Comparison of ENCODE assay signal across 1 cellular context in the genomic region with DNA sequence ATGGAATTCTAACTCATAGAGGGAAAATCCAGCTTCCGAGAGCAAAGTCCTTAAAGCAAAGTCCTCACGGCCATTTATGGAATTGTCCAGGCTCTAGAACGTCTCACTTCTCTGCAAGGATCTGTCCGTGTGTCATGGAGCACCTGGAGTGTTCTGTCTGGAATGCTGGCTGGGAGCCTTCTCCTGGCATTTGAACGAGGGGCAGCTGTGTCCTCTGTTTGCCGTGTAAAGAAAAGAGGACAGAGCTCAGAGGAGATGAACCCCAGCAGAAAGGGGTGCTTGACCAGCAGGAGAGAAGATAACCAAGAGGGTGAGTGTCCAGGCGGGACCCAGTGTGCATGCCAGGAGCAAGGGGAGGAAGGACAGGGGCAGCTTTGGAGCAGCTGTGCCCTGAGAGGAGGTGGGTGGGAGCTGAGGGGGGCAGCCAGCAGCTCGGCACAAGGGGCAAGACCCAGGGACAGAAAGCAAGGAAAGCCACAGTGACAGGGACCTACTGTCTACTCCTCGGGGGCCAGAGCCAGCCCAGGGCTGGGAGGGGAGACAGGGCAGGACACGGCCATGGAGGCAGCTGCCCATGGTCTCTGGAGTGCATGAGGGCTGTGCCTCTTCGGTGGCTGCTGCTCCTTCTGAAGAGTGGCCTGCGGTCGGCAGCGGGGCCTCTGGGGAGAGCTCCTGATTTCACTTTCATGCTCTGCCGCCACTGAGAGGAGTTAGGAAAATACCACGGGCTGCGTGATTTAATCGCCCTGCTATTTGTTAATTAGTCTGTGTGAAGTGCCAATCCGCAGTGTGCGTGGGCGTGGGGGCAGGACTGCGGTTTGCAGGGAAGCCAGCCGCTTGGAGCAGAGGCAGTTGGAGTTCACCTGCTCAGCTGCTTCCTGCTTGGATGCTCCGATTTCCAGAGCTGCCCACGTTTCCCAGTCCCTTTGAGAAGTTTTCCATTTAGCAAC.
TF ChIP-seq lines count a peak whose summit lies in the region.

No MANE protein-coding gene starts in this region.

TF ChIP-seq in HepG2, 621 proteins besides CTCF, POLR2A, EP300 and RAD21 (continued from another document and continues in another):
- TF ChIP-seq, protein P1, sequence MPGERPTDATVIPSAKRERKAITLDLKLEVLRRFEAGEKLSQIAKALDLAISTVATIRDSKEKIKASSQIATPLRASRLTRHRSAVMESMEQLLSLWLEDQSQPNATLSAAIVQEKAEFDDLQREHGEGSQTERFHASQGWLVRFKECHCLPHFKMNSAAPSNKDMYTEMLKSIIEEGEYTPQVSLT (CRISPR knock-in tag; IDR thresholded peaks at IDR 0.05; ENCODE audit: borderline replicate concordance, low read depth): no peak
- 0 out of 2 replicates have a peak, but pooled peaks have one; percentile 44 for TF ChIP-seq ZC3H13 (CRISPR knock-in tag; IDR thresholded peaks at IDR 0.05)
- no peak for TF ChIP-seq RCOR2 (CRISPR knock-in tag; IDR thresholded peaks at IDR 0.05)
- TF ChIP-seq, protein P2, sequence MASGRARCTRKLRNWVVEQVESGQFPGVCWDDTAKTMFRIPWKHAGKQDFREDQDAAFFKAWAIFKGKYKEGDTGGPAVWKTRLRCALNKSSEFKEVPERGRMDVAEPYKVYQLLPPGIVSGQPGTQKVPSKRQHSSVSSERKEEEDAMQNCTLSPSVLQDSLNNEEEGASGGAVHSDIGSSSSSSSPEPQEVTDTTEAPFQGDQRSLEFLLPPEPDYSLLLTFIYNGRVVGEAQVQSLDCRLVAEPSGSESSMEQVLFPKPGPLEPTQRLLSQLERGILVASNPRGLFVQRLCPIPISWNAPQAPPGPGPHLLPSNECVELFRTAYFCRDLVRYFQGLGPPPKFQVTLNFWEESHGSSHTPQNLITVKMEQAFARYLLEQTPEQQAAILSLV (CRISPR knock-in tag; IDR thresholded peaks at IDR 0.05; ENCODE audit: borderline replicate concordance): peak; percentile 36; the same call in 1 of the 2 replicates
- no peak for TF ChIP-seq SP5 (CRISPR knock-in tag; IDR thresholded peaks at IDR 0.05; ENCODE audit: borderline replicate concordance, low read depth)
- TF ChIP-seq HNRNPLL (IDR thresholded peaks at IDR 0.05; ENCODE audit: low read depth, low read length, poor library complexity, severe bottlenecking): peak; percentile 35
- TF ChIP-seq, protein P3, sequence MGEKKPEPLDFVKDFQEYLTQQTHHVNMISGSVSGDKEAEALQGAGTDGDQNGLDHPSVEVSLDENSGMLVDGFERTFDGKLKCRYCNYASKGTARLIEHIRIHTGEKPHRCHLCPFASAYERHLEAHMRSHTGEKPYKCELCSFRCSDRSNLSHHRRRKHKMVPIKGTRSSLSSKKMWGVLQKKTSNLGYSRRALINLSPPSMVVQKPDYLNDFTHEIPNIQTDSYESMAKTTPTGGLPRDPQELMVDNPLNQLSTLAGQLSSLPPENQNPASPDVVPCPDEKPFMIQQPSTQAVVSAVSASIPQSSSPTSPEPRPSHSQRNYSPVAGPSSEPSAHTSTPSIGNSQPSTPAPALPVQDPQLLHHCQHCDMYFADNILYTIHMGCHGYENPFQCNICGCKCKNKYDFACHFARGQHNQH (CRISPR knock-in tag; IDR thresholded peaks at IDR 0.05): peak; percentile 9; the same call in 1 of the 2 replicates
- TF ChIP-seq, protein P4, sequence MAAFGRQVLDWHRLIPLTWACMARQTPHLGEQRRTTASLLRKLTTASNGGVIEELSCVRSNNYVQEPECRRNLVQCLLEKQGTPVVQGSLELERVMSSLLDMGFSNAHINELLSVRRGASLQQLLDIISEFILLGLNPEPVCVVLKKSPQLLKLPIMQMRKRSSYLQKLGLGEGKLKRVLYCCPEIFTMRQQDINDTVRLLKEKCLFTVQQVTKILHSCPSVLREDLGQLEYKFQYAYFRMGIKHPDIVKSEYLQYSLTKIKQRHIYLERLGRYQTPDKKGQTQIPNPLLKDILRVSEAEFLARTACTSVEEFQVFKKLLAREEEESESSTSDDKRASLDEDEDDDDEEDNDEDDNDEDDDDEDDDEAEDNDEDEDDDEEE (CRISPR knock-in tag; IDR thresholded peaks at IDR 0.05): 0 out of 2 replicates have a peak, but pooled peaks have one; percentile 27
- no peak for TF ChIP-seq ONECUT2 (CRISPR knock-in tag; IDR thresholded peaks at IDR 0.05)
- no peak for TF ChIP-seq SYNCRIP (IDR thresholded peaks at IDR 0.05; ENCODE audit: insufficient read depth, low read depth, low read length)
- TF ChIP-seq, protein P5, sequence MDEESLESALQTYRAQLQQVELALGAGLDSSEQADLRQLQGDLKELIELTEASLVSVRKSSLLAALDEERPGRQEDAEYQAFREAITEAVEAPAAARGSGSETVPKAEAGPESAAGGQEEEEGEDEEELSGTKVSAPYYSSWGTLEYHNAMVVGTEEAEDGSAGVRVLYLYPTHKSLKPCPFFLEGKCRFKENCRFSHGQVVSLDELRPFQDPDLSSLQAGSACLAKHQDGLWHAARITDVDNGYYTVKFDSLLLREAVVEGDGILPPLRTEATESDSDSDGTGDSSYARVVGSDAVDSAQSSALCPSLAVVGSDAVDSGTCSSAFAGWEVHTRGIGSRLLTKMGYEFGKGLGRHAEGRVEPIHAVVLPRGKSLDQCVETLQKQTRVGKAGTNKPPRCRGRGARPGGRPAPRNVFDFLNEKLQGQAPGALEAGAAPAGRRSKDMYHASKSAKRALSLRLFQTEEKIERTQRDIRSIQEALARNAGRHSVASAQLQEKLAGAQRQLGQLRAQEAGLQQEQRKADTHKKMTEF (CRISPR knock-in tag; IDR thresholded peaks at IDR 0.05): peak; percentile 51; the same call in 1 of the 2 replicates
- TF ChIP-seq ZNF543 (CRISPR knock-in tag; IDR thresholded peaks at IDR 0.05): peak; percentile 58
- TF ChIP-seq ARNTL (CRISPR knock-in tag; IDR thresholded peaks at IDR 0.05): no peak
- peak; percentile 73 for TF ChIP-seq RBFOX2 (IDR thresholded peaks at IDR 0.05; ENCODE audit: low read depth, low read length)
- peak; percentile 17; the same call in 1 of the 2 replicates for TF ChIP-seq WIZ (CRISPR knock-in tag; IDR thresholded peaks at IDR 0.05)
- TF ChIP-seq ZNF441 (CRISPR knock-in tag; IDR thresholded peaks at IDR 0.05; ENCODE audit: borderline replicate concordance): no peak
- 0 out of 4 replicates have a peak, but pooled peaks of 1 of the 2 experiments have one; percentile 15 for TF ChIP-seq KLF16 (CRISPR knock-in tag; IDR thresholded peaks at IDR 0.05)
- TF ChIP-seq ZNF264 (CRISPR knock-in tag; IDR thresholded peaks at IDR 0.05): no peak
- no peak for TF ChIP-seq CEBPG (CRISPR knock-in tag; IDR thresholded peaks at IDR 0.05)
- TF ChIP-seq KDM2A (CRISPR knock-in tag; IDR thresholded peaks at IDR 0.05; ENCODE audit: borderline replicate concordance, low read depth): peak; percentile 39
- TF ChIP-seq, protein P6, sequence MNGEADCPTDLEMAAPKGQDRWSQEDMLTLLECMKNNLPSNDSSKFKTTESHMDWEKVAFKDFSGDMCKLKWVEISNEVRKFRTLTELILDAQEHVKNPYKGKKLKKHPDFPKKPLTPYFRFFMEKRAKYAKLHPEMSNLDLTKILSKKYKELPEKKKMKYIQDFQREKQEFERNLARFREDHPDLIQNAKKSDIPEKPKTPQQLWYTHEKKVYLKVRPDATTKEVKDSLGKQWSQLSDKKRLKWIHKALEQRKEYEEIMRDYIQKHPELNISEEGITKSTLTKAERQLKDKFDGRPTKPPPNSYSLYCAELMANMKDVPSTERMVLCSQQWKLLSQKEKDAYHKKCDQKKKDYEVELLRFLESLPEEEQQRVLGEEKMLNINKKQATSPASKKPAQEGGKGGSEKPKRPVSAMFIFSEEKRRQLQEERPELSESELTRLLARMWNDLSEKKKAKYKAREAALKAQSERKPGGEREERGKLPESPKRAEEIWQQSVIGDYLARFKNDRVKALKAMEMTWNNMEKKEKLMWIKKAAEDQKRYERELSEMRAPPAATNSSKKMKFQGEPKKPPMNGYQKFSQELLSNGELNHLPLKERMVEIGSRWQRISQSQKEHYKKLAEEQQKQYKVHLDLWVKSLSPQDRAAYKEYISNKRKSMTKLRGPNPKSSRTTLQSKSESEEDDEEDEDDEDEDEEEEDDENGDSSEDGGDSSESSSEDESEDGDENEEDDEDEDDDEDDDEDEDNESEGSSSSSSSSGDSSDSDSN (CRISPR knock-in tag; IDR thresholded peaks at IDR 0.05): no peak
- peak; percentile 21; the same call in 1 of the 2 replicates for TF ChIP-seq MED1 (CRISPR knock-in tag; IDR thresholded peaks at IDR 0.05)
- 0 out of 2 replicates have a peak, but pooled peaks have one; percentile 16 for TF ChIP-seq HIVEP1 (CRISPR knock-in tag; IDR thresholded peaks at IDR 0.05)
- TF ChIP-seq KDM5B (CRISPR knock-in tag; IDR thresholded peaks at IDR 0.05; ENCODE audit: borderline replicate concordance): peak; percentile 72; the same call in 1 of the 2 replicates
- no peak for TF ChIP-seq SRY (CRISPR knock-in tag; IDR thresholded peaks at IDR 0.05)
- TF ChIP-seq, protein P7, sequence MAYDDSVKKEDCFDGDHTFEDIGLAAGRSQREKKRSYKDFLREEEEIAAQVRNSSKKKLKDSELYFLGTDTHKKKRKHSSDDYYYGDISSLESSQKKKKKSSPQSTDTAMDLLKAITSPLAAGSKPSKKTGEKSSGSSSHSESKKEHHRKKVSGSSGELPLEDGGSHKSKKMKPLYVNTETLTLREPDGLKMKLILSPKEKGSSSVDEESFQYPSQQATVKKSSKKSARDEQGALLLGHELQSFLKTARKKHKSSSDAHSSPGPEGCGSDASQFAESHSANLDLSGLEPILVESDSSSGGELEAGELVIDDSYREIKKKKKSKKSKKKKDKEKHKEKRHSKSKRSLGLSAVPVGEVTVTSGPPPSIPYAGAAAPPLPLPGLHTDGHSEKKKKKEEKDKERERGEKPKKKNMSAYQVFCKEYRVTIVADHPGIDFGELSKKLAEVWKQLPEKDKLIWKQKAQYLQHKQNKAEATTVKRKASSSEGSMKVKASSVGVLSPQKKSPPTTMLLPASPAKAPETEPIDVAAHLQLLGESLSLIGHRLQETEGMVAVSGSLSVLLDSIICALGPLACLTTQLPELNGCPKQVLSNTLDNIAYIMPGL (CRISPR knock-in tag; IDR thresholded peaks at IDR 0.05; ENCODE audit: borderline replicate concordance in 1 of 2, low read depth in 1 of 2): peak in 1 of 2 experiments; percentile 47; a peak in 2 of 4 replicates
- TF ChIP-seq CBX5 (CRISPR knock-in tag; IDR thresholded peaks at IDR 0.05; ENCODE audit: borderline replicate concordance): peak; percentile 10; the same call in 1 of the 2 replicates
- no peak for TF ChIP-seq TBX2 (CRISPR knock-in tag; IDR thresholded peaks at IDR 0.05; ENCODE audit: borderline replicate concordance)
- no peak for TF ChIP-seq SMAD1 (CRISPR knock-in tag; IDR thresholded peaks at IDR 0.05; ENCODE audit: borderline replicate concordance, low read depth)
- TF ChIP-seq, protein P8, sequence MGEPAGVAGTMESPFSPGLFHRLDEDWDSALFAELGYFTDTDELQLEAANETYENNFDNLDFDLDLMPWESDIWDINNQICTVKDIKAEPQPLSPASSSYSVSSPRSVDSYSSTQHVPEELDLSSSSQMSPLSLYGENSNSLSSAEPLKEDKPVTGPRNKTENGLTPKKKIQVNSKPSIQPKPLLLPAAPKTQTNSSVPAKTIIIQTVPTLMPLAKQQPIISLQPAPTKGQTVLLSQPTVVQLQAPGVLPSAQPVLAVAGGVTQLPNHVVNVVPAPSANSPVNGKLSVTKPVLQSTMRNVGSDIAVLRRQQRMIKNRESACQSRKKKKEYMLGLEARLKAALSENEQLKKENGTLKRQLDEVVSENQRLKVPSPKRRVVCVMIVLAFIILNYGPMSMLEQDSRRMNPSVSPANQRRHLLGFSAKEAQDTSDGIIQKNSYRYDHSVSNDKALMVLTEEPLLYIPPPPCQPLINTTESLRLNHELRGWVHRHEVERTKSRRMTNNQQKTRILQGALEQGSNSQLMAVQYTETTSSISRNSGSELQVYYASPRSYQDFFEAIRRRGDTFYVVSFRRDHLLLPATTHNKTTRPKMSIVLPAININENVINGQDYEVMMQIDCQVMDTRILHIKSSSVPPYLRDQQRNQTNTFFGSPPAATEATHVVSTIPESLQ (CRISPR knock-in tag; conservative IDR thresholded peaks at IDR 0.05): no peak
- TF ChIP-seq, protein P9, sequence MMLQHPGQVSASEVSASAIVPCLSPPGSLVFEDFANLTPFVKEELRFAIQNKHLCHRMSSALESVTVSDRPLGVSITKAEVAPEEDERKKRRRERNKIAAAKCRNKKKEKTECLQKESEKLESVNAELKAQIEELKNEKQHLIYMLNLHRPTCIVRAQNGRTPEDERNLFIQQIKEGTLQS (CRISPR knock-in tag; IDR thresholded peaks at IDR 0.05): 0 out of 2 replicates have a peak, but pooled peaks have one; percentile 25
- TF ChIP-seq, protein P10, sequence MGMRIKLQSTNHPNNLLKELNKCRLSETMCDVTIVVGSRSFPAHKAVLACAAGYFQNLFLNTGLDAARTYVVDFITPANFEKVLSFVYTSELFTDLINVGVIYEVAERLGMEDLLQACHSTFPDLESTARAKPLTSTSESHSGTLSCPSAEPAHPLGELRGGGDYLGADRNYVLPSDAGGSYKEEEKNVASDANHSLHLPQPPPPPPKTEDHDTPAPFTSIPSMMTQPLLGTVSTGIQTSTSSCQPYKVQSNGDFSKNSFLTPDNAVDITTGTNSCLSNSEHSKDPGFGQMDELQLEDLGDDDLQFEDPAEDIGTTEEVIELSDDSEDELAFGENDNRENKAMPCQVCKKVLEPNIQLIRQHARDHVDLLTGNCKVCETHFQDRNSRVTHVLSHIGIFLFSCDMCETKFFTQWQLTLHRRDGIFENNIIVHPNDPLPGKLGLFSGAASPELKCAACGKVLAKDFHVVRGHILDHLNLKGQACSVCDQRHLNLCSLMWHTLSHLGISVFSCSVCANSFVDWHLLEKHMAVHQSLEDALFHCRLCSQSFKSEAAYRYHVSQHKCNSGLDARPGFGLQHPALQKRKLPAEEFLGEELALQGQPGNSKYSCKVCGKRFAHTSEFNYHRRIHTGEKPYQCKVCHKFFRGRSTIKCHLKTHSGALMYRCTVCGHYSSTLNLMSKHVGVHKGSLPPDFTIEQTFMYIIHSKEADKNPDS (CRISPR knock-in tag; IDR thresholded peaks at IDR 0.05): no peak
- peak; percentile 50; the same call in 1 of the 2 replicates for TF ChIP-seq KAT7 (CRISPR knock-in tag; IDR thresholded peaks at IDR 0.05; ENCODE audit: borderline replicate concordance)
- TF ChIP-seq XRCC5 (optimal IDR thresholded peaks at IDR 0.05; ENCODE audit: low read length): peak; percentile 32
- TF ChIP-seq, protein P11, sequence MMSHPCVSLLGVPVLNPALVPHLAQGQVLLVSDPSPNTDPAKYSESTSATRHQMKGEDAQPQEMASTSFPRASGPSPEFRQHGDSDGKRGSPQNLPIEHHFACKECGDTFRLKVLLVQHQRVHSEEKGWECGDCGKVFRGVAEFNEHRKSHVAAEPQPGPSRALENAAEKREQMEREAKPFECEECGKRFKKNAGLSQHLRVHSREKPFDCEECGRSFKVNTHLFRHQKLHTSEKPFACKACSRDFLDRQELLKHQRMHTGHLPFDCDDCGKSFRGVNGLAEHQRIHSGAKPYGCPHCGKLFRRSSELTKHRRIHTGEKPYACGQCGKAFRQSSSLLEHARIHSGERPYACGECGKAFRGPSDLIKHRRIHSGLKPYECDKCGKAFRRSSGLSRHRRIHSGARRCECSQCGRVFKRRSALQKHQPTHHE (CRISPR knock-in tag; IDR thresholded peaks at IDR 0.05; ENCODE audit: borderline replicate concordance): no peak
- TF ChIP-seq SKI (IDR thresholded peaks at IDR 0.05; ENCODE audit: partially characterized antibody): no peak
- TF ChIP-seq GZF1 (CRISPR knock-in tag; IDR thresholded peaks at IDR 0.05): 0 out of 2 replicates have a peak, but pooled peaks have one; percentile 40
- TF ChIP-seq, protein P12, sequence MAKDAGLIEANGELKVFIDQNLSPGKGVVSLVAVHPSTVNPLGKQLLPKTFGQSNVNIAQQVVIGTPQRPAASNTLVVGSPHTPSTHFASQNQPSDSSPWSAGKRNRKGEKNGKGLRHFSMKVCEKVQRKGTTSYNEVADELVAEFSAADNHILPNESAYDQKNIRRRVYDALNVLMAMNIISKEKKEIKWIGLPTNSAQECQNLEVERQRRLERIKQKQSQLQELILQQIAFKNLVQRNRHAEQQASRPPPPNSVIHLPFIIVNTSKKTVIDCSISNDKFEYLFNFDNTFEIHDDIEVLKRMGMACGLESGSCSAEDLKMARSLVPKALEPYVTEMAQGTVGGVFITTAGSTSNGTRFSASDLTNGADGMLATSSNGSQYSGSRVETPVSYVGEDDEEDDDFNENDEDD (CRISPR knock-in tag; IDR thresholded peaks at IDR 0.05; ENCODE audit: borderline replicate concordance): no peak
- 0 out of 2 replicates have a peak, but pooled peaks have one; percentile 3 for TF ChIP-seq BORCS8-MEF2B (CRISPR knock-in tag; IDR thresholded peaks at IDR 0.05)
